In genomic region chr14:99015833-99016232, GRCh38 we compare ENCODE assay signal across 17 cellular contexts.
"Had no signal": no experiment of that assay in that cellular context is flagged by ENCODE, and none has a peak within 500 bp of the region (broad histone marks: within the 10 kb centered on the region; RNA-seq: fewer than 3 reads in every experiment).

No MANE protein-coding gene starts in this region.

- H3K27me3 ChIP-seq: right atrium auricular region, sigmoid colon, stomach, transverse colon had no signal

- H3K9me3 ChIP-seq: esophagus muscularis mucosa, gastrocnemius medialis, right atrium auricular region, sigmoid colon, stomach, thoracic aorta, transverse colon had no signal

- H3K27ac Mint-ChIP-seq: effector memory CD8-positive, alpha-beta T cell had no signal

- H3K4me3 ChIP-seq: esophagus muscularis mucosa, gastrocnemius medialis, lung, right atrium auricular region, sigmoid colon, skin epidermis, stomach, thoracic aorta, transverse colon had no signal

- H3K4me1 Mint-ChIP-seq: naive B cell had no signal

- H3K9me3 Mint-ChIP-seq: effector memory CD8-positive, alpha-beta T cell had no signal

- H3K27ac ChIP-seq: epithelial cell of prostate, esophagus muscularis mucosa, gastrocnemius medialis, right atrium auricular region, sigmoid colon, skin epidermis, stomach, thoracic aorta, transverse colon had no signal

- H3K27me3 Mint-ChIP-seq: effector memory CD8-positive, alpha-beta T cell had no signal

- H3K4me1 ChIP-seq: esophagus muscularis mucosa, gastrocnemius medialis, right atrium auricular region, sigmoid colon, stomach, transverse colon had no signal

- H3K36me3 ChIP-seq: esophagus muscularis mucosa, gastrocnemius medialis, right atrium auricular region, sigmoid colon, stomach, thoracic aorta, transverse colon had no signal

- H3K36me3 Mint-ChIP-seq: naive B cell had no signal

- DNase-seq: effector memory CD8-positive, alpha-beta T cell; gastrocnemius medialis; kidney; left cardiac atrium; left ventricle myocardium superior; mesendoderm; naive B cell; sigmoid colon; stimulated activated naive CD4-positive, alpha-beta T cell; stomach; transverse colon had no signal

- ATAC-seq: effector memory CD8-positive, alpha-beta T cell; gastrocnemius medialis; left cardiac atrium; left ventricle myocardium superior had no signal

- H3K4me3 Mint-ChIP-seq: effector memory CD8-positive, alpha-beta T cell; naive B cell had no signal
